In genomic region chr1:154982897-154983648, GRCh38 we compare ENCODE assay signal across 8 cellular contexts. TPM values are rescaled to one million over a fixed set of nuclear protein-coding genes. Genes with fewer than 3 reads are reported as not detected.
DNase-seq lines count a peak whose midpoint lies in the region; ATAC-seq and TF ChIP-seq lines count a peak whose summit lies in the region.

FLAD1 (plus strand) TSS chr1:154983344; CDS start chr1:154983695, 351 bp downstream.

- CTCF ChIA-PET in activated CD4-positive, alpha-beta T cell treated with anti-CD3 and anti-CD28 coated beads, Interleukin-2, amount 10 ng/mL, durations not matched to agents 7 days and 5 days (lab: Charles Lee): interaction anchor here (0.6 to 4.5 kb wide), 14 partner anchors 11 to 853 kb away, joined by 3 to 29 read pairs (median 4); partner anchors contain the start of genes CKS1B, LENEP, PMVK and PYGO2

- no peak for TF ChIP-seq CTCF in C4-2B (conservative IDR thresholded peaks at IDR 0.05)

- POLR2A ChIA-PET in activated CD4-positive, alpha-beta T cell treated with anti-CD3 and anti-CD28 coated beads, Interleukin-2, amount 10 ng/mL, durations not matched to agents 7 days and 5 days (lab: Charles Lee): interaction anchor here (0.9 to 1.7 kb wide), 4 partner anchors 14 to 102 kb away, joined by 3 to 7 read pairs (median 3); no protein-coding TSS in a partner anchor

- no peak within 1 kb of the TSS for H3K27ac Mint-ChIP-seq in activated CD4-positive, alpha-beta T cell treated with anti-CD3 and anti-CD28 coated beads, Interleukin-2, amount 10 ng/mL, durations not matched to agents 7 days and 5 days

- DNase-seq in NCI-H748 (lab: John Stamatoyannopoulos, UW; ENCODE audit: unreplicated experiment) (peak; percentile 100), dedifferentiated amniotic fluid mesenchymal stem cell (ENCODE audit: extremely low spot score) (peak; percentile 100), left kidney (ENCODE audit: low read depth, low spot score) (peak; percentile 100)
- DNase-seq in activated CD4-positive, alpha-beta T cell treated with anti-CD3 and anti-CD28 coated beads, Interleukin-2, amount 10 ng/mL, durations not matched to agents 7 days and 5 days: peak; percentile 98
- DNase-seq in stimulated activated CD4-positive, alpha-beta T cell treated with anti-CD3 and anti-CD28 coated beads, Interleukin-1b, Interleukin-23, amount 100 ng/mL, for 48 hours: peak; percentile 97

- no peaks in the 10 kb centered on the region for H3K9me3 Mint-ChIP-seq in activated CD4-positive, alpha-beta T cell treated with anti-CD3 and anti-CD28 coated beads, Interleukin-2, amount 10 ng/mL, durations not matched to agents 7 days and 5 days

- no peaks in the 10 kb centered on the region for H3K27me3 Mint-ChIP-seq in activated CD4-positive, alpha-beta T cell treated with anti-CD3 and anti-CD28 coated beads, Interleukin-2, amount 10 ng/mL, durations not matched to agents 7 days and 5 days

- no peak within 1 kb of the TSS for H3K4me3 Mint-ChIP-seq in activated CD4-positive, alpha-beta T cell treated with anti-CD3 and anti-CD28 coated beads, Interleukin-2, amount 10 ng/mL, durations not matched to agents 7 days and 5 days

- peak within 1 kb of the TSS; percentile 82 for H3K27ac ChIP-seq in C4-2B

- ATAC-seq in GM19395 (IDR thresholded peaks at IDR 0.05; ENCODE audit: unreplicated experiment): peak; percentile 97
- ATAC-seq in HG03558 (IDR thresholded peaks at IDR 0.05; ENCODE audit: extremely low read depth, unreplicated experiment): peak; percentile 100

- peaks cover 33% of the 10 kb centered on the region for H3K4me1 Mint-ChIP-seq in activated CD4-positive, alpha-beta T cell treated with anti-CD3 and anti-CD28 coated beads, Interleukin-2, amount 10 ng/mL, durations not matched to agents 7 days and 5 days

- peaks cover 24% of the 10 kb centered on the region for H3K36me3 Mint-ChIP-seq in activated CD4-positive, alpha-beta T cell treated with anti-CD3 and anti-CD28 coated beads, Interleukin-2, amount 10 ng/mL, durations not matched to agents 7 days and 5 days (ENCODE audit: low read depth)

RNA-seq across cellular contexts. Expression of gene FLAD1, which starts in this region (rescaled TPM):
- total RNA-seq in activated CD4-positive, alpha-beta T cell treated with anti-CD3 and anti-CD28 coated beads, Interleukin-2, amount 10 ng/mL, durations not matched to agents 7 days and 5 days: 10 to 100 TPM; 41.2 to 41.3 TPM

Comparison
In these comparisons a context has a peak if more than half of its experiments do, and no peak if none do; other contexts are left out.
1. Peak in every context shown above with its lines: DNase-seq, ATAC-seq and H3K27ac ChIP-seq.